ENCODE assay signal across 8 cellular contexts in genomic region chr2:88658890-88659881, GRCh38. TPM values are rescaled to one million over a fixed set of nuclear protein-coding genes. Genes with fewer than 3 reads are reported as not detected.
DNase-seq lines count a peak whose midpoint lies in the region; ATAC-seq, FAIRE-seq and TF ChIP-seq lines count a peak whose summit lies in the region.
"Had no signal": no experiment of that assay in that cellular context is flagged by ENCODE, and none has a peak within 500 bp of the region (broad histone marks: within the 10 kb centered on the region; RNA-seq: fewer than 3 reads in every experiment).

No MANE protein-coding gene starts in this region.

- FAIRE-seq in astrocyte (lab: Jason Lieb, UNC) = no peak

- peaks cover 2% of the 10 kb centered on the region for H3K9me3 Mint-ChIP-seq in astrocyte (ENCODE audit: unreplicated experiment)

- TF ChIP-seq POLR2A in upper lobe of left lung (IDR thresholded peaks at IDR 0.05) = no peak

- H3K9me3 ChIP-seq in astrocyte (ENCODE audit: insufficient read depth, low read depth, low read length) = no peaks in the 10 kb centered on the region
- H3K9me3 ChIP-seq in upper lobe of left lung = no peaks in the 10 kb centered on the region

- H3K27ac ChIP-seq in astrocyte (ENCODE audit: low read depth, low read length) (peak overlapping the region; percentile 62), upper lobe of left lung (peak overlapping the region; percentile 37 to 74 (median 56))

- H3K4me3 Mint-ChIP-seq in astrocyte (ENCODE audit: unreplicated experiment) = no peak overlapping the region

- no peaks in the 10 kb centered on the region for H3K36me3 ChIP-seq in astrocyte (ENCODE audit: insufficient read depth, low read length)
- H3K36me3 ChIP-seq in upper lobe of left lung = no peaks in the 10 kb centered on the region

- H3K4me3 ChIP-seq in astrocyte (ENCODE audit: insufficient read depth, low read depth, low read length) (no peak overlapping the region), upper lobe of left lung (peak overlapping the region in 1 of 4 donors; percentile 14)

- peak overlapping the region; percentile 29 for H3K9ac ChIP-seq in astrocyte (ENCODE audit: low read length)

- H3K27ac Mint-ChIP-seq in astrocyte (ENCODE audit: unreplicated experiment) = peak overlapping the region; percentile 98

- no peak overlapping the region for H2AFZ ChIP-seq in astrocyte (ENCODE audit: low read depth, low read length)

- H3K27me3 Mint-ChIP-seq in astrocyte (ENCODE audit: low read depth, unreplicated experiment) = no peaks in the 10 kb centered on the region

- no peaks in the 10 kb centered on the region for H3K79me2 ChIP-seq in astrocyte (ENCODE audit: insufficient read depth, low read length)

- no peaks in the 10 kb centered on the region for H4K20me1 ChIP-seq in astrocyte (ENCODE audit: insufficient read depth, low read length)

- H3K4me1 Mint-ChIP-seq in astrocyte (ENCODE audit: low read depth, unreplicated experiment) = peaks cover 27% of the 10 kb centered on the region

- H3K27me3 ChIP-seq in astrocyte (ENCODE audit: insufficient read depth, low read length) = no peaks in the 10 kb centered on the region
- H3K27me3 ChIP-seq in upper lobe of left lung = no peaks in the 10 kb centered on the region

- peak in 1 of 2 donors; percentile 69 for ATAC-seq in upper lobe of left lung (ENCODE audit: low FRiP score in 2 of 2)
- no peak for ATAC-seq in GM21825 (IDR thresholded peaks at IDR 0.05; ENCODE audit: unreplicated experiment)
- no peak for ATAC-seq in HG03439 (IDR thresholded peaks at IDR 0.05; ENCODE audit: unreplicated experiment)
- no peak for ATAC-seq in GM19328 (IDR thresholded peaks at IDR 0.05; ENCODE audit: unreplicated experiment)

- in situ Hi-C loops in KBM-7 (cut with MboI; ENCODE audit: low pct_unique_long_range_greater_than_20kb, low sequenced_read_pairs) = no loop called here

- H3K4me2 ChIP-seq in astrocyte (ENCODE audit: low read length) = peak overlapping the region; percentile 26

- TF ChIP-seq CTCF in astrocyte (IDR thresholded peaks at IDR 0.05; ENCODE audit: insufficient read depth, low read depth, low read length) = no peak
- no peak for TF ChIP-seq CTCF in upper lobe of left lung (IDR thresholded peaks at IDR 0.05)

- H3K4me1 ChIP-seq in astrocyte (ENCODE audit: insufficient read depth, low read length) = peaks cover 21% of the 10 kb centered on the region
- H3K4me1 ChIP-seq in upper lobe of left lung = peaks cover 3 to 10% (median 5%) of the 10 kb centered on the region in 4 donors

- 53% methylated on average over 8 of the region's 8 CpGs for WGBS in upper lobe of left lung, 2 donors

- H3K36me3 Mint-ChIP-seq in astrocyte (ENCODE audit: low read depth, unreplicated experiment) = no peaks in the 10 kb centered on the region

- peak; percentile 21 for DNase-seq in KBM-7
- peak; percentile 61 for DNase-seq in astrocyte (ENCODE audit: low read depth)
- DNase-seq in iris pigment epithelial cell (ENCODE audit: low read depth) = peak; percentile 81
- no peak for DNase-seq in upper lobe of left lung
- DNase-seq: effector CD4-positive, alpha-beta T cell had no signal

- no peak for TF ChIP-seq EP300 in upper lobe of left lung (IDR thresholded peaks at IDR 0.05)

RNA-seq across cellular contexts. Expression of gene EIF2AK3, which starts 31.9 kb away (rescaled TPM):
- total RNA-seq in astrocyte = 26.3 and 27.1 TPM in 2 replicates
- total RNA-seq in upper lobe of left lung = 10 to 100 TPM; 15.5 to 43.7 (median 23.0) TPM

RNA-seq across cellular contexts. Expression of gene RPIA, which starts 32.3 kb away (rescaled TPM):
- 11.4 and 13.3 TPM in 2 replicates for total RNA-seq in astrocyte
- total RNA-seq in upper lobe of left lung = 10 to 100 TPM; 12.6 to 21.0 (median 15.4) TPM

Comparison
In these comparisons a context has a peak if more than half of its experiments do, and no peak if none do; other contexts are left out.
1. DNase-seq: peak in KBM-7 (single experiment), astrocyte (single experiment) and iris pigment epithelial cell (single experiment); none in upper lobe of left lung (0 of 2).